ENCODE assay signal across 8 cellular contexts in the genomic region with DNA sequence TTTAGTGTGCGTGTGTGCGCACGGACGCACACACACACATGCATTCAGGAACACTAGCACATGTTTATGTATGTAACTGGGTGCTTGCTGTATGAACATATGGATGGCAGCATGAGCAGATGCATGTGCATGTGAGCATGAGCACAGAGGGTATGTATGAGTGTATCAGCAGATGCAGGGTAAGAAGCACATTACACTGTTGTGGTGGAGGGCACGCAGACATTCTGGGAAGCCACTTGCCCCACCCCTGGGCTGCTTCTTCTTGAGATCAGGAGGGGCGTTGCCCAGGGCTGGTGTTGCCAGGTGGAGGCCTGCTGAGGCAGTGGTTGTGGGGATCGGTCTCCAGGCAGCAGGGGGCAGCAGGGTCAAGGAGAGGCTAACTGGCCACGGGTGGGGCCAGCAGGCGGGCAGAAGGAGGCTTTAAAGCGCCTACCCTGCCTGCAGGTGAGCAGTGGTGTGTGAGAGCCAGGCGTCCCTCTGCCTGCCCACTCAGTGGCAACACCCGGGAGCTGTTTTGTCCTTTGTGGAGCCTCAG.
DNase-seq lines count a peak whose midpoint lies in the region; ATAC-seq and TF ChIP-seq lines count a peak whose summit lies in the region.

No MANE protein-coding gene starts in this region.

- H3K4me3 Mint-ChIP-seq in activated naive CD8-positive, alpha-beta T cell treated with anti-CD3 and anti-CD28 coated beads, Interleukin-2, amount 50 U/mL, for 24 hours = no peak overlapping the region

- no peak overlapping the region for H3K4me3 ChIP-seq in GM12864 (ENCODE audit: low read depth, low read length)
- H3K4me3 ChIP-seq in mucosa of rectum (ENCODE audit: low read length in 2 of 2) = peak overlapping the region; percentile 80 to 86
- no peak overlapping the region for H3K4me3 ChIP-seq in tibial artery

- ATAC-seq in activated naive CD8-positive, alpha-beta T cell treated with anti-CD3 and anti-CD28 coated beads, Interleukin-2, amount 50 U/mL, for 24 hours = no peak
- ATAC-seq in GM19397 (IDR thresholded peaks at IDR 0.05; ENCODE audit: unreplicated experiment) (no peak), GM21526 (IDR thresholded peaks at IDR 0.05; ENCODE audit: low FRiP score, unreplicated experiment) (no peak)

- no peaks in the 10 kb centered on the region for H3K27me3 Mint-ChIP-seq in activated naive CD8-positive, alpha-beta T cell treated with anti-CD3 and anti-CD28 coated beads, Interleukin-2, amount 50 U/mL, for 24 hours

- H3K27ac ChIP-seq in mucosa of rectum (ENCODE audit: low read depth in 2 of 2, low read length in 2 of 2) (peak overlapping the region; percentile 96 to 97), tibial artery (no peak overlapping the region)

- no peaks in the 10 kb centered on the region for H3K9me3 Mint-ChIP-seq in activated naive CD8-positive, alpha-beta T cell treated with anti-CD3 and anti-CD28 coated beads, Interleukin-2, amount 50 U/mL, for 24 hours

- no peak for DNase-seq in GM12864 (ENCODE audit: low read depth)
- DNase-seq in NCI-H146 treated with DMSO at 0.1 percent for 48 hours (lab: John Stamatoyannopoulos, UW; ENCODE audit: unreplicated experiment) = peak; percentile 33
- peak; percentile 26 for DNase-seq in activated naive CD8-positive, alpha-beta T cell treated with anti-CD3 and anti-CD28 coated beads, Interleukin-2, amount 50 U/mL, for 24 hours
- no peak for DNase-seq in tibial artery
- no peak for DNase-seq in stimulated activated CD4-positive, alpha-beta T cell treated with anti-CD3 and anti-CD28 coated beads, Interleukin-2, amount 100 ng/mL, for 24 hours

- no peak overlapping the region for H3K27ac Mint-ChIP-seq in activated naive CD8-positive, alpha-beta T cell treated with anti-CD3 and anti-CD28 coated beads, Interleukin-2, amount 50 U/mL, for 24 hours

- H3K27me3 ChIP-seq in mucosa of rectum (ENCODE audit: control insufficient read depth in 2 of 2, insufficient read depth in 2 of 2, low read length in 2 of 2) (no peaks in the 10 kb centered on the region), tibial artery (no peaks in the 10 kb centered on the region)

- peaks cover 10 to 14% of the 10 kb centered on the region in 2 donors for H3K36me3 ChIP-seq in mucosa of rectum (ENCODE audit: control insufficient read depth in 2 of 2, insufficient read depth in 2 of 2, low read length in 2 of 2)
- no peaks in the 10 kb centered on the region for H3K36me3 ChIP-seq in tibial artery

- H3K9ac ChIP-seq in mucosa of rectum (ENCODE audit: low read depth in 1 of 2, low read length in 2 of 2) = peak overlapping the region; percentile 79 to 85

- peaks cover 15% of the 10 kb centered on the region for H3K4me1 Mint-ChIP-seq in activated naive CD8-positive, alpha-beta T cell treated with anti-CD3 and anti-CD28 coated beads, Interleukin-2, amount 50 U/mL, for 24 hours

- intact Hi-C loops in tibial artery (cut with DNase I; ENCODE audit: low total_unique reads) = no loop called here

- TF ChIP-seq CTCF in GM12864 (IDR thresholded peaks at IDR 0.05; ENCODE audit: low read depth, low read length, missing control alignments) = peak; percentile 31
- TF ChIP-seq CTCF in tibial artery (IDR thresholded peaks at IDR 0.05) = no peak

- no peaks in the 10 kb centered on the region for H3K36me3 Mint-ChIP-seq in activated naive CD8-positive, alpha-beta T cell treated with anti-CD3 and anti-CD28 coated beads, Interleukin-2, amount 50 U/mL, for 24 hours (ENCODE audit: low read depth)

- peaks cover 47 to 53% of the 10 kb centered on the region in 2 donors for H3K4me1 ChIP-seq in mucosa of rectum (ENCODE audit: control insufficient read depth in 2 of 2, insufficient read depth in 2 of 2, low read length in 2 of 2)
- H3K4me1 ChIP-seq in tibial artery = peaks cover 0 to 44% (median 24%) of the 10 kb centered on the region in 4 donors

- no peaks in the 10 kb centered on the region for H3K9me3 ChIP-seq in mucosa of rectum (ENCODE audit: control insufficient read depth in 2 of 2, low read length in 2 of 2)
- no peaks in the 10 kb centered on the region for H3K9me3 ChIP-seq in tibial artery

Comparison
In these comparisons a context has a peak if more than half of its experiments do, and no peak if none do; other contexts are left out.
1. DNase-seq: peak in NCI-H146 treated with DMSO at 0.1 percent for 48 hours (single experiment) and activated naive CD8-positive, alpha-beta T cell treated with anti-CD3 and anti-CD28 coated beads, Interleukin-2, amount 50 U/mL, for 24 hours (single experiment); none in GM12864 (single experiment), tibial artery (0 of 2) and stimulated activated CD4-positive, alpha-beta T cell treated with anti-CD3 and anti-CD28 coated beads, Interleukin-2, amount 100 ng/mL, for 24 hours (0 of 2).
2. H3K4me3 ChIP-seq: peak in mucosa of rectum (2 of 2); none in GM12864 (single experiment) and tibial artery (0 of 2).
3. H3K27ac ChIP-seq: peak in mucosa of rectum (2 of 2); none in tibial artery (0 of 2).